ENCODE assay signal across 2 cellular contexts in the genomic region with DNA sequence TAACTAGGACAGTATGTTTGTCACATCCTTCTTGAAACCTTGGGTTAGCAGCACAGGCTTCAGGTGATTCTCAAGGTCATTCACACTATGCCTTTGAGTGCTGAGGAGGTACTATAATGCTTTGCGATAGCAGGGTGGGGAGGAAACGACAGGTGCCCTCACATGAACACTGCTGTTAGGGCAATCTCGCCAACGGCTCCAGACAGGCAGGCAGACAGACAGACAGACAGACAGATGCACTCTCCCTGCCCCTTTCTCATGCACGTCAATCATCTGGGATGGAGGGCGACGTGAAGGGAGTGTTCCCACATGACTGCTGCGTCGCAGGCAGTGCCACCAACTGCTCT.
TF ChIP-seq lines count a peak whose summit lies in the region.

No MANE protein-coding gene starts in this region.

TF ChIP-seq in liver, 16 proteins besides CTCF, POLR2A, EP300 and RAD21 (continued from another document):
- TF ChIP-seq, protein P1, sequence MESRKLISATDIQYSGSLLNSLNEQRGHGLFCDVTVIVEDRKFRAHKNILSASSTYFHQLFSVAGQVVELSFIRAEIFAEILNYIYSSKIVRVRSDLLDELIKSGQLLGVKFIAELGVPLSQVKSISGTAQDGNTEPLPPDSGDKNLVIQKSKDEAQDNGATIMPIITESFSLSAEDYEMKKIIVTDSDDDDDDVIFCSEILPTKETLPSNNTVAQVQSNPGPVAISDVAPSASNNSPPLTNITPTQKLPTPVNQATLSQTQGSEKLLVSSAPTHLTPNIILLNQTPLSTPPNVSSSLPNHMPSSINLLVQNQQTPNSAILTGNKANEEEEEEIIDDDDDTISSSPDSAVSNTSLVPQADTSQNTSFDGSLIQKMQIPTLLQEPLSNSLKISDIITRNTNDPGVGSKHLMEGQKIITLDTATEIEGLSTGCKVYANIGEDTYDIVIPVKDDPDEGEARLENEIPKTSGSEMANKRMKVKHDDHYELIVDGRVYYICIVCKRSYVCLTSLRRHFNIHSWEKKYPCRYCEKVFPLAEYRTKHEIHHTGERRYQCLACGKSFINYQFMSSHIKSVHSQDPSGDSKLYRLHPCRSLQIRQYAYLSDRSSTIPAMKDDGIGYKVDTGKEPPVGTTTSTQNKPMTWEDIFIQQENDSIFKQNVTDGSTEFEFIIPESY (IDR thresholded peaks at IDR 0.05): no peak
- TF ChIP-seq YY1 (IDR thresholded peaks at IDR 0.05) (no peak), FOXA1 (IDR thresholded peaks at IDR 0.05) (no peak), HNF4G (IDR thresholded peaks at IDR 0.05) (no peak), FOXA2 (IDR thresholded peaks at IDR 0.05) (no peak), JUND (IDR thresholded peaks at IDR 0.05) (no peak), RXRA (IDR thresholded peaks at IDR 0.05) (no peak), TAF1 (conservative IDR thresholded peaks at IDR 0.05) (no peak), SP1 (IDR thresholded peaks at IDR 0.05) (no peak), EGR1 (IDR thresholded peaks at IDR 0.05; ENCODE audit: low read depth in 2 of 2) (no peak), NR2F2 (IDR thresholded peaks at IDR 0.05) (no peak)
- TF ChIP-seq, protein P2, sequence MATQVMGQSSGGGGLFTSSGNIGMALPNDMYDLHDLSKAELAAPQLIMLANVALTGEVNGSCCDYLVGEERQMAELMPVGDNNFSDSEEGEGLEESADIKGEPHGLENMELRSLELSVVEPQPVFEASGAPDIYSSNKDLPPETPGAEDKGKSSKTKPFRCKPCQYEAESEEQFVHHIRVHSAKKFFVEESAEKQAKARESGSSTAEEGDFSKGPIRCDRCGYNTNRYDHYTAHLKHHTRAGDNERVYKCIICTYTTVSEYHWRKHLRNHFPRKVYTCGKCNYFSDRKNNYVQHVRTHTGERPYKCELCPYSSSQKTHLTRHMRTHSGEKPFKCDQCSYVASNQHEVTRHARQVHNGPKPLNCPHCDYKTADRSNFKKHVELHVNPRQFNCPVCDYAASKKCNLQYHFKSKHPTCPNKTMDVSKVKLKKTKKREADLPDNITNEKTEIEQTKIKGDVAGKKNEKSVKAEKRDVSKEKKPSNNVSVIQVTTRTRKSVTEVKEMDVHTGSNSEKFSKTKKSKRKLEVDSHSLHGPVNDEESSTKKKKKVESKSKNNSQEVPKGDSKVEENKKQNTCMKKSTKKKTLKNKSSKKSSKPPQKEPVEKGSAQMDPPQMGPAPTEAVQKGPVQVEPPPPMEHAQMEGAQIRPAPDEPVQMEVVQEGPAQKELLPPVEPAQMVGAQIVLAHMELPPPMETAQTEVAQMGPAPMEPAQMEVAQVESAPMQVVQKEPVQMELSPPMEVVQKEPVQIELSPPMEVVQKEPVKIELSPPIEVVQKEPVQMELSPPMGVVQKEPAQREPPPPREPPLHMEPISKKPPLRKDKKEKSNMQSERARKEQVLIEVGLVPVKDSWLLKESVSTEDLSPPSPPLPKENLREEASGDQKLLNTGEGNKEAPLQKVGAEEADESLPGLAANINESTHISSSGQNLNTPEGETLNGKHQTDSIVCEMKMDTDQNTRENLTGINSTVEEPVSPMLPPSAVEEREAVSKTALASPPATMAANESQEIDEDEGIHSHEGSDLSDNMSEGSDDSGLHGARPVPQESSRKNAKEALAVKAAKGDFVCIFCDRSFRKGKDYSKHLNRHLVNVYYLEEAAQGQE (IDR thresholded peaks at IDR 0.05): no peak
- TF ChIP-seq, protein P3, sequence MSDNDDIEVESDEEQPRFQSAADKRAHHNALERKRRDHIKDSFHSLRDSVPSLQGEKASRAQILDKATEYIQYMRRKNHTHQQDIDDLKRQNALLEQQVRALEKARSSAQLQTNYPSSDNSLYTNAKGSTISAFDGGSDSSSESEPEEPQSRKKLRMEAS (IDR thresholded peaks at IDR 0.05): no peak

TF ChIP-seq in HepG2, 621 proteins besides CTCF, POLR2A, EP300 and RAD21 (continued from another document):
- TF ChIP-seq EEA1 (CRISPR knock-in tag; IDR thresholded peaks at IDR 0.05; ENCODE audit: borderline replicate concordance) (no peak), SMC3 (IDR thresholded peaks at IDR 0.05; ENCODE audit: low read length) (no peak), ZBTB7A (CRISPR knock-in tag; IDR thresholded peaks at IDR 0.05) (no peak), RBFOX2 (IDR thresholded peaks at IDR 0.05; ENCODE audit: low read depth, low read length) (no peak), ESRRA (CRISPR knock-in tag; IDR thresholded peaks at IDR 0.05; ENCODE audit: low read depth) (no peak), ZSCAN29 (CRISPR knock-in tag; conservative IDR thresholded peaks at IDR 0.05) (no peak), TAF1 (CRISPR knock-in tag; IDR thresholded peaks at IDR 0.05) (no peak)
